ENCODE assay signal across 21 cellular contexts in genomic region chr5:5079871-5080270, GRCh38.
"Had no signal": no experiment of that assay in that cellular context is flagged by ENCODE, and none has a peak within 500 bp of the region (broad histone marks: within the 10 kb centered on the region; RNA-seq: fewer than 3 reads in every experiment).

No MANE protein-coding gene starts in this region.

- DNase-seq: IMR-90, Karpas-422, KG1, MG63, NCI-H1092, NCI-H1105 treated with DMSO at 0.1 percent for 48 hours, NCI-H1417 treated with DMSO at 0.1 percent for 48 hours, NCI-H146, NCI-H1694 treated with DMSO at 0.1 percent for 48 hours, NCI-H1930, NCI-H2081, NCI-H226, NCI-H446, NCI-H510A, NCI-H524 treated with DMSO at 0.1 percent for 48 hours, NCI-H69, NCI-H774, Right ventricle myocardium superior, RPMI8226, SK-N-SH had no signal

- ATAC-seq: HepG2 had no signal
